16 cellular contexts compared by ENCODE assay signal in the genomic region with DNA sequence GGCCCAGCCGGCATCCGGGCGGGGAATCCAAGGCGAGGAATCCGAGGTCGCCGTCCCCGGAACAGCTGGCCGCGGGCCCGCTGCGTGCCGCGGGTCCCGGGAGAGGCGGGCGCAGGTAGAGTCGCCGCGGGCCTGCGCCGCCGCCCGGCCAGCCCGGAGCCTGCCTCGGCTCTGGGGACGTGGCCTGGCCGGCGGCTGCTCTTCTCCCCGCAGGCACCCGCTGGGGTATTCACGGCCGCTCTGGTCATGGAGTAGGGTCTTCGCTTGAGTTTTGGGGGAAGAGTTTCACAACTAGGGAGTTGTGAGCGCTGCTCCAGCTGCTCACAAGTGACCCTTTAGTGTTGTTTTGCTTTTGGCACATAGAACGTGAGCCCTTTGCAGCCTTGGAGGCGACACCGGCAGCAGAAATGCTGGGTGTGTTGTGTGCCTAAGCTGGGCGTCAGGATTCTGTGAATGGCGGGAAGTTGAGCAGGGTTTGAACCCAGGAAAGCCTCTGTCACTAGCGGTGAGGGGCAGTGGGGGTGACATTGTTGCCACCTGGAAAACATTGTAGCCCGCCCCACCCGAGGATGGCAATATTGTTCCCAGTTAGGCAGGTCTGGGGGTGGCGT. TPM values are rescaled to one million over a fixed set of nuclear protein-coding genes. Genes with fewer than 3 reads are reported as not detected.
DNase-seq lines count a peak whose midpoint lies in the region; ATAC-seq and TF ChIP-seq lines count a peak whose summit lies in the region.
"Had no signal": no experiment of that assay in that cellular context is flagged by ENCODE, and none has a peak within 500 bp of the region (broad histone marks: within the 10 kb centered on the region; RNA-seq: fewer than 3 reads in every experiment).

No MANE protein-coding gene starts in this region.

- 25 to 64% (median 37%) methylated on average over 7 to 44 of the region's 44 CpGs for WGBS in adrenal gland, 4 donors

- peaks cover 7 to 11% of the 10 kb centered on the region in 2 donors for H3K4me1 ChIP-seq in adrenal gland (replicated peaks in 1 of 2)

- H3K4me3 ChIP-seq in adrenal gland (no peak overlapping the region), iPS-18c (ENCODE audit: insufficient read depth, low read depth, low read length) (peak overlapping the region; percentile 93)
- H3K4me3 ChIP-seq: lung, ovary, Peyer's patch had no signal

- intact Hi-C loops in adrenal gland (cut with DNase I): no loop called here

- no peak for ATAC-seq in GM19023 (IDR thresholded peaks at IDR 0.05; ENCODE audit: unreplicated experiment)

- peak overlapping the region; percentile 8 for H3K27ac Mint-ChIP-seq in neural crest cell (ENCODE audit: unreplicated experiment)

- H3K27me3 ChIP-seq in adrenal gland: peaks cover 39% of the 10 kb centered on the region
- H3K27me3 ChIP-seq: ovary had no signal

- peaks cover 68% of the 10 kb centered on the region for H3K4me1 Mint-ChIP-seq in neural crest cell

- H3K36me3 ChIP-seq in adrenal gland (replicated peaks in 1 of 2): no peaks in the 10 kb centered on the region
- H3K36me3 ChIP-seq: ovary, Peyer's patch, tibial artery had no signal

- TF ChIP-seq CTCF in adrenal gland (IDR thresholded peaks at IDR 0.05) (no peak), neural crest cell (conservative IDR thresholded peaks at IDR 0.05) (no peak)

- H3K9me3 Mint-ChIP-seq in neural crest cell: no peaks in the 10 kb centered on the region

- H3K4me3 Mint-ChIP-seq in neural crest cell: peak overlapping the region; percentile 96

- H3K9me3 ChIP-seq in adrenal gland (replicated peaks in 1 of 3) (no peaks in the 10 kb centered on the region), iPS-18c (ENCODE audit: control insufficient read depth, insufficient read depth, low read length) (peaks cover 3% of the 10 kb centered on the region)
- H3K9me3 ChIP-seq: ovary, Peyer's patch, tibial artery had no signal

- DNase-seq in COLO668 (lab: John Stamatoyannopoulos, UW; ENCODE audit: unreplicated experiment): peak; percentile 8
- DNase-seq in adrenal gland: peak in 5 of 7 donors; percentile 31 to 53 (median 35)
- no peak for DNase-seq in neural crest cell (ENCODE audit: low read depth, low spot score)
- no peak for DNase-seq in NCI-H146 treated with DMSO at 0.1 percent for 48 hours (lab: John Stamatoyannopoulos, UW; ENCODE audit: unreplicated experiment)
- DNase-seq in GF-D8 (lab: John Stamatoyannopoulos, UW): no peak
- DNase-seq in NCI-H2227 (lab: John Stamatoyannopoulos, UW; ENCODE audit: unreplicated experiment): no peak
- DNase-seq: activated CD4-positive, alpha-beta T cell treated with anti-CD3 and anti-CD28 coated beads, Interleukin-2, amount 50 U/mL, for 4 hours; effector memory CD4-positive, alpha-beta T cell; NCI-H1417; ovary; Peyer's patch; tibial artery had no signal

- no peak for TF ChIP-seq POLR2A in adrenal gland (IDR thresholded peaks at IDR 0.05)

- H3K27ac ChIP-seq in adrenal gland: no peak overlapping the region
- H3K27ac ChIP-seq: ovary, Peyer's patch, tibial artery had no signal

- H3K27me3 Mint-ChIP-seq in neural crest cell (ENCODE audit: low read depth): peaks cover 12% of the 10 kb centered on the region

- peaks cover 25% of the 10 kb centered on the region for H3K36me3 Mint-ChIP-seq in neural crest cell (ENCODE audit: low read depth)

RNA-seq across cellular contexts. Expression of a gene that starts 4.0 kb away (rescaled TPM):
- total RNA-seq in adrenal gland (under 1 TPM in 3 of 8 donors, not detected in 5; 0.03 to 0.25 (median 0.23) TPM), neural crest cell (92.4 and 95.2 TPM in 2 replicates)
- not detected for polyA plus RNA-seq in adrenal gland
- total RNA-seq: NCI-H460, Peyer's patch had no signal

Comparison
In these comparisons a context has a peak if more than half of its experiments do, and no peak if none do; other contexts are left out.
1. DNase-seq: peak in COLO668 (single experiment) and adrenal gland (5 of 7); none in neural crest cell (single experiment), NCI-H146 treated with DMSO at 0.1 percent for 48 hours (single experiment), GF-D8 (single experiment) and NCI-H2227 (single experiment).
2. RNA of a gene that starts 4.0 kb away (total RNA-seq): 92.4 to 95.2 TPM in neural crest cell; 0.03 to 0.25 TPM in adrenal gland; every median in the first group is over 10 times any median in the second.